24 cellular contexts compared by ENCODE assay signal in the genomic region with DNA sequence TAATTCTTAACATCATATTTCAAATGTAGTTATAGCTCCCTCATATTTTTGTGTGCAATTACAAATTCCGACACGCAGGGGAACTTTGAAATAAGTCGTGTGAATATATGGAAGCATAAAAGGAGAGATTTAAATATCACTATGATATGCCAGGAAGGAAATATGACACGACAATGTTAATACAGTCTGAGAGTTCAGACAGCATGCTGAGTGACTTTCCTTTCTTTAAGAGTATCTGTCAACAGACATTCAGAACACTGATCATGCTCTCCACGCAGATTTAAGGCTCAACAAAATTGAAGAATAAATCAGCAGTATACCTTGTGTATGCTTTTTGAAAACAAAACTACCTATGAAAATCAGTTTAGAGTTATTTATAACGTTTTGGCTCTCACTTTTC.
DNase-seq lines count a peak whose midpoint lies in the region; ATAC-seq and TF ChIP-seq lines count a peak whose summit lies in the region.
"Had no signal": no experiment of that assay in that cellular context is flagged by ENCODE, and none has a peak within 500 bp of the region (broad histone marks: within the 10 kb centered on the region; RNA-seq: fewer than 3 reads in every experiment).

No MANE protein-coding gene starts in this region.

- no peak for TF ChIP-seq POLR2A in gastroesophageal sphincter (IDR thresholded peaks at IDR 0.05)

- POLR2A ChIA-PET in MCF 10A (lab: Yijun Ruan, JAX), result interaction anchor here (0.6 to 1.8 kb wide), 2 partner anchors 8 to 116 kb away, joined by 3 to 5 read pairs; no protein-coding TSS in a partner anchor

- DNase-seq in mammary epithelial cell (no peak), MCF 10A (ENCODE audit: unreplicated experiment) (no peak), fibroblast of lung (ENCODE audit: low read depth in 2 of 2) (no peak)
- DNase-seq: C1 segment of cervical spinal cord; Caco-2; CD4-positive, alpha-beta memory T cell; DMS79 treated with DMSO at 0.1 percent for 48 hours; GF-D8; Kasumi-1; NCI-H1105 treated with DMSO at 0.1 percent for 48 hours; NCI-H146; NCI-H1930; NCI-H2107; NCI-H446 treated with DMSO at 0.1 percent for 48 hours; NCI-H526; NCI-H82; SHP77 had no signal

- H3K27ac ChIP-seq in mammary epithelial cell (ENCODE audit: insufficient read depth, low read depth, low read length) (no peak overlapping the region), fibroblast of lung (ENCODE audit: insufficient read depth, low read length) (no peak overlapping the region), gastroesophageal sphincter (no peak overlapping the region)
- H3K27ac ChIP-seq: RWPE1 had no signal

- in situ Hi-C loops in mammary epithelial cell (cut with MboI; ENCODE audit: low sequenced_read_pairs in 2 of 2), result no loop called here

- peak overlapping the region; percentile 2 for H2AFZ ChIP-seq in mammary epithelial cell (ENCODE audit: low read depth, low read length)
- H2AFZ ChIP-seq in fibroblast of lung (ENCODE audit: low read length), result peak overlapping the region; percentile 10
- peak overlapping the region; percentile 46 for H2AFZ ChIP-seq in neuron (ENCODE audit: low read depth, low read length)

- H3K4me3 Mint-ChIP-seq in MCF 10A (ENCODE audit: unreplicated experiment), result no peak overlapping the region
- H3K4me3 Mint-ChIP-seq: CD4-positive, alpha-beta memory T cell had no signal

- intact Hi-C loops in mammary epithelial cell (cut with micrococcal nuclease), result no loop called here
- intact Hi-C loops in MCF 10A (cut with micrococcal nuclease), result no loop called here

- no peaks in the 10 kb centered on the region for H3K4me1 ChIP-seq in mammary epithelial cell (ENCODE audit: insufficient read depth, low read length)
- no peaks in the 10 kb centered on the region for H3K4me1 ChIP-seq in fibroblast of lung (ENCODE audit: control insufficient read depth, extremely low read depth, insufficient read depth, low read length)
- no peaks in the 10 kb centered on the region for H3K4me1 ChIP-seq in neuron (ENCODE audit: insufficient read depth, low read length)
- H3K4me1 ChIP-seq in gastroesophageal sphincter, result no peaks in the 10 kb centered on the region

- no peak overlapping the region for H3K4me2 ChIP-seq in mammary epithelial cell (ENCODE audit: insufficient read depth, low read depth, low read length)
- no peak overlapping the region for H3K4me2 ChIP-seq in fibroblast of lung (ENCODE audit: extremely low read depth, insufficient read depth, low read length)

- dilution Hi-C loops in mammary epithelial cell (cut with HindIII; ENCODE audit: low sequenced_read_pairs), result no loop called here

- CTCF ChIA-PET in mammary epithelial cell (lab: Charles Lee; ENCODE audit: low non-redundant PET), result no interaction called here
- CTCF ChIA-PET in MCF 10A (lab: Yijun Ruan, JAX), result interaction anchor here (0.6 kb wide), 1 partner anchor 266 kb away, joined by 5 read pairs; no protein-coding TSS in a partner anchor

- WGBS in mammary epithelial cell (ENCODE audit: low coverage, missing lambda C conversion rate), result 42% methylated on average over 6 of the region's 6 CpGs
- WGBS in gastroesophageal sphincter (ENCODE audit: low coverage in 1 of 2), 2 donors, result 56 to 66% methylated on average over 6 of the region's 6 CpGs

- H3K36me3 Mint-ChIP-seq in MCF 10A (ENCODE audit: insufficient read depth, unreplicated experiment), result no peaks in the 10 kb centered on the region
- H3K36me3 Mint-ChIP-seq: CD4-positive, alpha-beta memory T cell had no signal

- BruUV-seq in mammary epithelial cell (replicated peaks; lab: Mats Ljungman, UMichigan) (no TSS peak), MCF 10A (replicated peaks; lab: Mats Ljungman, UMichigan) (no TSS peak)

- no peaks in the 10 kb centered on the region for H3K36me3 ChIP-seq in mammary epithelial cell (ENCODE audit: insufficient read depth, low read length)
- H3K36me3 ChIP-seq in fibroblast of lung (ENCODE audit: control insufficient read depth, insufficient read depth, low read length), result no peaks in the 10 kb centered on the region
- no peaks in the 10 kb centered on the region for H3K36me3 ChIP-seq in neuron (ENCODE audit: insufficient read depth, low read length)
- H3K36me3 ChIP-seq in gastroesophageal sphincter, result no peaks in the 10 kb centered on the region

- ATAC-seq in HG02571 (IDR thresholded peaks at IDR 0.05; ENCODE audit: unreplicated experiment) (no peak), HG03045 (IDR thresholded peaks at IDR 0.05; ENCODE audit: unreplicated experiment) (no peak), gastroesophageal sphincter (no peak)
- ATAC-seq: K562, Panc1 had no signal

- no peak for TF ChIP-seq EP300 in gastroesophageal sphincter (IDR thresholded peaks at IDR 0.05)

- H3K27me3 ChIP-seq in mammary epithelial cell (ENCODE audit: insufficient read depth, low read length), result no peaks in the 10 kb centered on the region
- H3K27me3 ChIP-seq in fibroblast of lung (ENCODE audit: control insufficient read depth, insufficient read depth, low read length), result no peaks in the 10 kb centered on the region
- no peaks in the 10 kb centered on the region for H3K27me3 ChIP-seq in neuron (ENCODE audit: insufficient read depth, low read length)
- H3K27me3 ChIP-seq in gastroesophageal sphincter, result no peaks in the 10 kb centered on the region

- H3K27ac Mint-ChIP-seq in MCF 10A (ENCODE audit: low read depth, unreplicated experiment), result no peak overlapping the region
- H3K27ac Mint-ChIP-seq: CD4-positive, alpha-beta memory T cell had no signal

- H3K4me3 ChIP-seq in mammary epithelial cell (replicated peaks in 1 of 3; ENCODE audit: insufficient read depth in 1 of 3, low read depth in 2 of 3, low read length in 3 of 3), result no peak overlapping the region
- no peak overlapping the region for H3K4me3 ChIP-seq in fibroblast of lung (replicated peaks in 1 of 4; ENCODE audit: control extremely low read depth in 1 of 4, insufficient read depth in 1 of 4, low read depth in 3 of 4, low read length in 4 of 4)
- no peak overlapping the region for H3K4me3 ChIP-seq in neuron (ENCODE audit: low read length)
- H3K4me3 ChIP-seq in gastroesophageal sphincter, result no peak overlapping the region
- H3K4me3 ChIP-seq: K562 had no signal

- no peaks in the 10 kb centered on the region for H3K27me3 Mint-ChIP-seq in MCF 10A (ENCODE audit: insufficient read depth, unreplicated experiment)
- H3K27me3 Mint-ChIP-seq: CD4-positive, alpha-beta memory T cell had no signal

- TF ChIP-seq CTCF in mammary epithelial cell (conservative IDR thresholded peaks at IDR 0.05 in 1 of 2, IDR thresholded peaks at IDR 0.05 in 1 of 2; ENCODE audit: extremely low read depth in 1 of 2, insufficient read depth in 1 of 2, low read depth in 1 of 2, low read length in 2 of 2) (no peak), MCF 10A (IDR thresholded peaks at IDR 0.05; ENCODE audit: unreplicated experiment) (no peak), fibroblast of lung (conservative IDR thresholded peaks at IDR 0.05 in 1 of 2, IDR thresholded peaks at IDR 0.05 in 1 of 2; ENCODE audit: low read depth in 1 of 2, low read length in 2 of 2) (no peak), gastroesophageal sphincter (IDR thresholded peaks at IDR 0.05) (no peak)

- no peak overlapping the region for H3K9ac ChIP-seq in mammary epithelial cell (ENCODE audit: insufficient read depth, low read length)
- no peak overlapping the region for H3K9ac ChIP-seq in fibroblast of lung (ENCODE audit: insufficient read depth, low read length)

- peaks cover 9% of the 10 kb centered on the region for H3K9me3 Mint-ChIP-seq in MCF 10A (ENCODE audit: unreplicated experiment)

- H3K79me2 ChIP-seq in mammary epithelial cell (ENCODE audit: insufficient read depth, low read length) (no peaks in the 10 kb centered on the region), fibroblast of lung (ENCODE audit: control insufficient read depth, insufficient read depth, low read length) (no peaks in the 10 kb centered on the region)

- H4K20me1 ChIP-seq in mammary epithelial cell (ENCODE audit: insufficient read depth, low read length) (no peaks in the 10 kb centered on the region), fibroblast of lung (ENCODE audit: control insufficient read depth, extremely low read depth, insufficient read depth, low read length) (no peaks in the 10 kb centered on the region)

- H3K9me3 ChIP-seq in mammary epithelial cell (replicated peaks; ENCODE audit: insufficient read depth, low read length), result no peaks in the 10 kb centered on the region
- H3K9me3 ChIP-seq in fibroblast of lung (ENCODE audit: control insufficient read depth, insufficient read depth, low read depth, low read length), result no peaks in the 10 kb centered on the region
- H3K9me3 ChIP-seq in neuron (ENCODE audit: low read length), result peaks cover 5% of the 10 kb centered on the region
- H3K9me3 ChIP-seq in gastroesophageal sphincter, result peaks cover 0 to 8% (median 0%) of the 10 kb centered on the region in 3 donors
- H3K9me3 ChIP-seq: Caco-2 had no signal

- H3K4me1 Mint-ChIP-seq in MCF 10A (ENCODE audit: insufficient read depth, unreplicated experiment), result peaks cover 4% of the 10 kb centered on the region
- H3K4me1 Mint-ChIP-seq: CD4-positive, alpha-beta memory T cell had no signal
